In the genomic region with DNA sequence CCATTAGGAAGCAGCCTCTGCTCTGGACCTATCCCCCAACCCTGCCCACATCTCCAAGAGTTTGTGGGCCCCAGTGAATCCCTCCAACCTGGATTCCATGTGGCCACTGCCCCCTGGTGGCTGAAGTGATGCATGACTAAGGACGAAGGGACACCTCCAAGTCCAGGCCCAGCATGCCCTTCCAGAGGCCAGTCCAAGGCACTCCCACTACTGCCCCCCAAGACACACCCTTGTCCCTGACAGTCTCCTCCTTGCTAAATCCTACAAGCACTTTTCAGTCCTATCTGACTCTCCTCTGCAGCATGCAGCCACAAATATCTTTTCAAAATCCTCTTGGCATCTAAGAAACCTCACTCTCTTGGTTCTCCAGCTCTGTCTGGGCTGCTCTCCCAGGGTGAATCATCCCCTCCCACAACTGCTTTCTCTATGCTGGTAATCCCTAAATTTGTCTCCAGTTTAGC, we compare ENCODE assay signal across 8 cellular contexts. TPM values are rescaled to one million over a fixed set of nuclear protein-coding genes. Genes with fewer than 3 reads are reported as not detected.
DNase-seq lines count a peak whose midpoint lies in the region; ATAC-seq, FAIRE-seq and TF ChIP-seq lines count a peak whose summit lies in the region.

No MANE protein-coding gene starts in this region.

- no peaks in the 10 kb centered on the region for H3K79me2 ChIP-seq in keratinocyte (ENCODE audit: control insufficient read depth, insufficient read depth, low read length)

- TF ChIP-seq CTCF in WERI-Rb-1 (IDR thresholded peaks at IDR 0.05; ENCODE audit: low read depth, low read length) (peak; percentile 77), keratinocyte (optimal IDR thresholded peaks at IDR 0.05 in 1 of 3, IDR thresholded peaks at IDR 0.05 in 1 of 3, conservative IDR thresholded peaks at IDR 0.05 in 1 of 3; ENCODE audit: extremely low read depth in 1 of 3, insufficient read depth in 2 of 3, low read length in 3 of 3) (peak; percentile 89 to 96 (median 95))

- H3K36me3 ChIP-seq in WERI-Rb-1 (no peaks in the 10 kb centered on the region), keratinocyte (ENCODE audit: control insufficient read depth in 2 of 2, extremely low read depth in 1 of 2, insufficient read depth in 2 of 2, low read length in 2 of 2) (no peaks in the 10 kb centered on the region)

- peak overlapping the region; percentile 71 for H2AFZ ChIP-seq in keratinocyte (ENCODE audit: control insufficient read depth, low read length)

- H3K9me3 ChIP-seq in WERI-Rb-1 (ENCODE audit: severe bottlenecking), result no peaks in the 10 kb centered on the region
- H3K9me3 ChIP-seq in keratinocyte (ENCODE audit: control insufficient read depth, low read depth, low read length), result no peaks in the 10 kb centered on the region

- dilution Hi-C loops in keratinocyte (cut with MboI; ENCODE audit: extremely low pct_ligation_motif_present, low sequenced_read_pairs), result no loop called here

- peaks cover 10% of the 10 kb centered on the region for H3K4me1 ChIP-seq in keratinocyte (ENCODE audit: control insufficient read depth, extremely low read depth, insufficient read depth, low read length)

- no peak overlapping the region for H3K4me3 ChIP-seq in WERI-Rb-1 (ENCODE audit: low read depth, low read length)
- no peak overlapping the region for H3K4me3 ChIP-seq in keratinocyte (ENCODE audit: control insufficient read depth in 2 of 3, extremely low read depth in 1 of 3, insufficient read depth in 2 of 3, low read depth in 1 of 3, low read length in 3 of 3)

- H3K27me3 ChIP-seq in WERI-Rb-1 (ENCODE audit: insufficient read depth, low read depth, severe bottlenecking) (no peaks in the 10 kb centered on the region), keratinocyte (ENCODE audit: control insufficient read depth, extremely low read depth, insufficient read depth, low read length) (peaks cover 7% of the 10 kb centered on the region)

- in situ Hi-C loops in T47D (cut with HindIII; ENCODE audit: low pct_unique_long_range_greater_than_20kb, low sequenced_read_pairs), result no loop called here

- no peak for ATAC-seq in GM21447 (IDR thresholded peaks at IDR 0.05; ENCODE audit: unreplicated experiment)

- no peaks in the 10 kb centered on the region for H4K20me1 ChIP-seq in keratinocyte (ENCODE audit: control insufficient read depth, extremely low read depth, insufficient read depth, low read length)

- peak; percentile 87 for FAIRE-seq in keratinocyte (lab: Jason Lieb, UNC)

- H3K27ac ChIP-seq in WERI-Rb-1, result no peak overlapping the region
- H3K27ac ChIP-seq in keratinocyte (ENCODE audit: control insufficient read depth, insufficient read depth, low read length), result no peak overlapping the region

- H3K4me2 ChIP-seq in keratinocyte (ENCODE audit: control insufficient read depth, extremely low read depth, insufficient read depth, low read depth, low read length), result peak overlapping the region; percentile 2

- H3K9ac ChIP-seq in keratinocyte (ENCODE audit: control insufficient read depth, extremely low read depth, insufficient read depth, low read length), result no peak overlapping the region

- H3K9me1 ChIP-seq in keratinocyte (ENCODE audit: control insufficient read depth, extremely low read depth, insufficient read depth, low read length), result no peaks in the 10 kb centered on the region

- DNase-seq in SKM-1 treated with dmso at 0.1 percent for 144 hours (lab: John Stamatoyannopoulos, UW; ENCODE audit: unreplicated experiment) (peak; percentile 4), SKM-1 (lab: John Stamatoyannopoulos, UW; ENCODE audit: unreplicated experiment) (no peak), NCI-H2107 treated with DMSO at 0.1 percent for 48 hours (lab: John Stamatoyannopoulos, UW; ENCODE audit: unreplicated experiment) (peak; percentile 48), WERI-Rb-1 (peak; percentile 90), T47D (ENCODE audit: low read depth in 1 of 2, low spot score in 1 of 2) (peak; percentile 39 to 71), keratinocyte (ENCODE audit: low read depth, low spot score) (no peak)
- peak; percentile 60 to 63 for DNase-seq in stimulated activated CD4-positive, alpha-beta T cell treated with anti-CD3 and anti-CD28 coated beads, Interleukin-1b, Interleukin-23, amount 100 ng/mL, for 4 hours (ENCODE audit: low read depth in 2 of 2)

RNA-seq across cellular contexts. Expression of a gene that starts 33.0 kb away (rescaled TPM):
- polyA plus RNA-seq in keratinocyte, result 17.1 to 29.8 TPM (median 20.8 TPM) in 3 replicates
- 6.6 TPM for polyA plus RNA-seq in keratinocyte (2011; ENCODE audit: low read depth)
- 14.3 and 23.0 TPM in 2 replicates for polyA plus RNA-seq in keratinocyte (2011; cell fraction: cytosol; rRNA removed)
- 15.9 and 20.4 TPM in 2 replicates for polyA plus RNA-seq in keratinocyte (2011; cell fraction: nucleus; rRNA removed)
- 17.4 and 40.6 TPM in 2 replicates for polyA plus RNA-seq in keratinocyte (2012; ENCODE audit: low replicate concordance)
- polyA minus RNA-seq in keratinocyte, result 11.1 to 19.3 TPM (median 18.1 TPM) in 3 replicates
- polyA minus RNA-seq in keratinocyte (2011; cell fraction: cytosol; rRNA and poly(A)+ RNA removed), result 15.7 TPM
- polyA minus RNA-seq in keratinocyte (2011; cell fraction: nucleus; rRNA and poly(A)+ RNA removed), result 6.4 and 8.7 TPM in 2 replicates

RNA-seq across cellular contexts. Expression of a gene that starts 35.7 kb away (rescaled TPM):
- 5.0 to 9.3 TPM (median 5.4 TPM) in 3 replicates for polyA plus RNA-seq in keratinocyte
- 2.6 TPM for polyA plus RNA-seq in keratinocyte (2011; ENCODE audit: low read depth)
- 3.5 and 5.4 TPM in 2 replicates for polyA plus RNA-seq in keratinocyte (2011; cell fraction: cytosol; rRNA removed)
- 8.5 and 9.5 TPM in 2 replicates for polyA plus RNA-seq in keratinocyte (2011; cell fraction: nucleus; rRNA removed)
- polyA plus RNA-seq in keratinocyte (2012; ENCODE audit: low replicate concordance), result 3.0 and 10.6 TPM in 2 replicates
- polyA minus RNA-seq in keratinocyte, result 12.2 to 20.7 TPM (median 12.3 TPM) in 3 replicates
- polyA minus RNA-seq in keratinocyte (2011; cell fraction: cytosol; rRNA and poly(A)+ RNA removed), result 15.5 TPM
- 9.7 and 14.7 TPM in 2 replicates for polyA minus RNA-seq in keratinocyte (2011; cell fraction: nucleus; rRNA and poly(A)+ RNA removed)

RNA-seq across cellular contexts. Expression of a gene that starts 52.2 kb away (rescaled TPM):
- polyA plus RNA-seq in keratinocyte, result 7.0 to 9.6 TPM (median 7.1 TPM) in 3 replicates
- 1.2 TPM for polyA plus RNA-seq in keratinocyte (2011; ENCODE audit: low read depth)
- polyA plus RNA-seq in keratinocyte (2011; cell fraction: cytosol; rRNA removed), result 4.2 and 6.7 TPM in 2 replicates
- polyA plus RNA-seq in keratinocyte (2011; cell fraction: nucleus; rRNA removed), result 22.1 and 33.4 TPM in 2 replicates
- 3.1 and 15.9 TPM in 2 replicates for polyA plus RNA-seq in keratinocyte (2012; ENCODE audit: low replicate concordance)
- polyA minus RNA-seq in keratinocyte, result 3.4 to 4.3 TPM (median 3.4 TPM) in 3 replicates
- 4.2 TPM for polyA minus RNA-seq in keratinocyte (2011; cell fraction: cytosol; rRNA and poly(A)+ RNA removed)
- 8.4 and 10.5 TPM in 2 replicates for polyA minus RNA-seq in keratinocyte (2011; cell fraction: nucleus; rRNA and poly(A)+ RNA removed)

RNA-seq across cellular contexts. Expression of a gene that starts 58.0 kb away (rescaled TPM):
- 36.9 to 53.3 TPM (median 42.5 TPM) in 3 replicates for polyA plus RNA-seq in keratinocyte
- polyA plus RNA-seq in keratinocyte (2011; ENCODE audit: low read depth), result 14.4 TPM
- polyA plus RNA-seq in keratinocyte (2011; cell fraction: cytosol; rRNA removed), result 38.4 and 45.5 TPM in 2 replicates
- polyA plus RNA-seq in keratinocyte (2011; cell fraction: nucleus; rRNA removed), result 34.4 and 41.0 TPM in 2 replicates
- 50.6 and 56.3 TPM in 2 replicates for polyA plus RNA-seq in keratinocyte (2012; ENCODE audit: low replicate concordance)
- 30.4 to 77.1 TPM (median 45.8 TPM) in 3 replicates for polyA minus RNA-seq in keratinocyte
- polyA minus RNA-seq in keratinocyte (2011; cell fraction: cytosol; rRNA and poly(A)+ RNA removed), result 43.5 TPM
- 10.2 and 11.4 TPM in 2 replicates for polyA minus RNA-seq in keratinocyte (2011; cell fraction: nucleus; rRNA and poly(A)+ RNA removed)

Comparison
In these comparisons a context has a peak if more than half of its experiments do, and no peak if none do; other contexts are left out.
1. DNase-seq: peak in SKM-1 treated with dmso at 0.1 percent for 144 hours (single experiment), NCI-H2107 treated with DMSO at 0.1 percent for 48 hours (single experiment), WERI-Rb-1 (single experiment), T47D (2 of 2) and stimulated activated CD4-positive, alpha-beta T cell treated with anti-CD3 and anti-CD28 coated beads, Interleukin-1b, Interleukin-23, amount 100 ng/mL, for 4 hours (2 of 2); none in SKM-1 (single experiment) and keratinocyte (single experiment).